In the genomic region with DNA sequence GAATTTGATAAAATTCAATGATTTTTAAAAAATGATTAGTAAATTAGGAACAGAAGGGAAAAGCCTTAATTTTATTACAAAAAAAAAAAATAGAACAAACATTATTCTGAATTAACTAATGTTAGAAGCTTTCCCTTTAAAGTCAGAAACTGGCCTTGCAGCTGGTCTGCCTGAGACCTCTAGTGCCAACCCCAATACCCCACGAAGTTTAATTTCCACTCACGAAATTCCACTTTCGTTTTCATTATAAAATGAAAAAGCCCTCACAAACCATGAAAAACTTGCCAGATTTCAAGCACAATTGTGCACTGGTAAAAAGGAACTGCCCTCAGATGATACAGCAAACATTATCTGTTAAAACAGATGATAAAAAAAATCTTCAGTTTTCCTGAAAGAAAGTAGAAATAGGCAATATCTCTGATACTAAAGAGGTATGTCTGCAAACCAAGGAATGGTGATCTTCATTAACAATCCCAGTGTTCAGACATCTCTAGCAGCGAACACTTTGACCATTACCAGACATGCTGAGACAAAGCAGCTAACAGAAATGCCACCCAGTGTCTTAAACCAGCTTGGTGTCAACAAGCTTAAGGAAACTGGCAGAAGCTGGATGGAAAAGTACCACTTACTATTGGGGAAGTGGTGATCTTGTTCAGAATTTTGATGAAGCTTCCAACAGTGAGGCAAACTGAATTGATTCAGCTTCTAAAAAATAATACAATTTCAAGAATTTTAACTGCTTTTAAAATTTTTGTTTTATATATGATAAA, we compare ENCODE assay signal across 10 cellular contexts.
DNase-seq lines count a peak whose midpoint lies in the region; ATAC-seq and TF ChIP-seq lines count a peak whose summit lies in the region.
"Had no signal": no experiment of that assay in that cellular context is flagged by ENCODE, and none has a peak within 500 bp of the region (broad histone marks: within the 10 kb centered on the region; RNA-seq: fewer than 3 reads in every experiment).

No MANE protein-coding gene starts in this region.

- H3K9ac ChIP-seq in colonic mucosa (ENCODE audit: low read depth in 2 of 2, low read length in 2 of 2), result peak overlapping the region in 1 of 2 donors; percentile 12

- no peaks in the 10 kb centered on the region for H3K9me3 Mint-ChIP-seq in activated naive CD4-positive, alpha-beta T cell treated with anti-CD3 and anti-CD28 coated beads, Interleukin-2, amount 50 U/mL, for 24 hours
- no peaks in the 10 kb centered on the region for H3K9me3 Mint-ChIP-seq in activated CD8-positive, alpha-beta T cell treated with anti-CD3 and anti-CD28 coated beads, Interleukin-2, amount 10 ng/mL, durations not matched to agents 7 days and 5 days (ENCODE audit: insufficient read depth)

- H3K4me1 ChIP-seq in upper lobe of right lung, result no peaks in the 10 kb centered on the region
- H3K4me1 ChIP-seq in colonic mucosa, result no peaks in the 10 kb centered on the region

- H3K27ac Mint-ChIP-seq in activated naive CD4-positive, alpha-beta T cell treated with anti-CD3 and anti-CD28 coated beads, Interleukin-2, amount 50 U/mL, for 24 hours, result peak overlapping the region; percentile 2
- peak overlapping the region; percentile 15 for H3K27ac Mint-ChIP-seq in activated CD8-positive, alpha-beta T cell treated with anti-CD3 and anti-CD28 coated beads, Interleukin-2, amount 10 ng/mL, durations not matched to agents 7 days and 5 days

- H3K9me3 ChIP-seq in upper lobe of right lung (no peaks in the 10 kb centered on the region), colonic mucosa (no peaks in the 10 kb centered on the region)

- intact Hi-C loops in upper lobe of right lung (cut with DNase I) (no loop called here), colonic mucosa (cut with DNase I) (no loop called here)

- H3K4me3 Mint-ChIP-seq in activated naive CD4-positive, alpha-beta T cell treated with anti-CD3 and anti-CD28 coated beads, Interleukin-2, amount 50 U/mL, for 24 hours, result peak overlapping the region; percentile 71
- peak overlapping the region; percentile 37 for H3K4me3 Mint-ChIP-seq in activated CD8-positive, alpha-beta T cell treated with anti-CD3 and anti-CD28 coated beads, Interleukin-2, amount 10 ng/mL, durations not matched to agents 7 days and 5 days

- H3K4me3 ChIP-seq in upper lobe of right lung (peak overlapping the region; percentile 26), colonic mucosa (no peak overlapping the region)
- H3K4me3 ChIP-seq: lung had no signal

- no peak overlapping the region for H3K27ac ChIP-seq in upper lobe of right lung
- H3K27ac ChIP-seq in colonic mucosa, result no peak overlapping the region

- POLR2A ChIA-PET in activated CD8-positive, alpha-beta T cell treated with anti-CD3 and anti-CD28 coated beads, Interleukin-2, amount 10 ng/mL, durations not matched to agents 7 days and 5 days (lab: Charles Lee), result no interaction called here

- CTCF ChIA-PET in activated CD8-positive, alpha-beta T cell treated with anti-CD3 and anti-CD28 coated beads, Interleukin-2, amount 10 ng/mL, durations not matched to agents 7 days and 5 days (lab: Charles Lee), result interaction anchor here (1.2 to 1.5 kb wide), 2 partner anchors 13 to 76 kb away, joined by 4 to 5 read pairs; no protein-coding TSS in a partner anchor

- DNase-seq in activated naive CD4-positive, alpha-beta T cell (lab: John Stamatoyannopoulos, UW), result no peak
- DNase-seq in activated CD8-positive, alpha-beta T cell treated with anti-CD3 and anti-CD28 coated beads, Interleukin-2, amount 10 ng/mL, durations not matched to agents 7 days and 5 days, result no peak
- DNase-seq in inferior parietal cortex (ENCODE audit: extremely low spot score) (peak; percentile 71), upper lobe of right lung (no peak), colonic mucosa (no peak)

- H3K4me1 Mint-ChIP-seq in activated naive CD4-positive, alpha-beta T cell treated with anti-CD3 and anti-CD28 coated beads, Interleukin-2, amount 50 U/mL, for 24 hours, result peaks cover 21% of the 10 kb centered on the region
- H3K4me1 Mint-ChIP-seq in activated CD8-positive, alpha-beta T cell treated with anti-CD3 and anti-CD28 coated beads, Interleukin-2, amount 10 ng/mL, durations not matched to agents 7 days and 5 days (ENCODE audit: low read depth), result peaks cover 9% of the 10 kb centered on the region

- no peaks in the 10 kb centered on the region for H3K36me3 ChIP-seq in upper lobe of right lung
- no peaks in the 10 kb centered on the region for H3K36me3 ChIP-seq in colonic mucosa

- H3K36me3 Mint-ChIP-seq in activated naive CD4-positive, alpha-beta T cell treated with anti-CD3 and anti-CD28 coated beads, Interleukin-2, amount 50 U/mL, for 24 hours, result peaks cover 20% of the 10 kb centered on the region
- H3K36me3 Mint-ChIP-seq in activated CD8-positive, alpha-beta T cell treated with anti-CD3 and anti-CD28 coated beads, Interleukin-2, amount 10 ng/mL, durations not matched to agents 7 days and 5 days (ENCODE audit: low read depth), result peaks cover 2% of the 10 kb centered on the region

- ATAC-seq in activated CD8-positive, alpha-beta T cell treated with anti-CD3 and anti-CD28 coated beads, Interleukin-2, amount 10 ng/mL, durations not matched to agents 7 days and 5 days, result peak; percentile 19
- no peak for ATAC-seq in upper lobe of right lung
- ATAC-seq in GM18498 (IDR thresholded peaks at IDR 0.05; ENCODE audit: unreplicated experiment), result no peak
- ATAC-seq in GM18517 (IDR thresholded peaks at IDR 0.05; ENCODE audit: unreplicated experiment), result no peak
- ATAC-seq: Right ventricle myocardium inferior had no signal

- H3K27me3 Mint-ChIP-seq in activated naive CD4-positive, alpha-beta T cell treated with anti-CD3 and anti-CD28 coated beads, Interleukin-2, amount 50 U/mL, for 24 hours, result no peaks in the 10 kb centered on the region
- no peaks in the 10 kb centered on the region for H3K27me3 Mint-ChIP-seq in activated CD8-positive, alpha-beta T cell treated with anti-CD3 and anti-CD28 coated beads, Interleukin-2, amount 10 ng/mL, durations not matched to agents 7 days and 5 days (ENCODE audit: low read depth)

- H3K27me3 ChIP-seq in upper lobe of right lung (no peaks in the 10 kb centered on the region), colonic mucosa (no peaks in the 10 kb centered on the region)

- TF ChIP-seq CTCF in upper lobe of right lung (IDR thresholded peaks at IDR 0.05), result no peak
- TF ChIP-seq CTCF in colonic mucosa (IDR thresholded peaks at IDR 0.05), result no peak
